In the genomic region with DNA sequence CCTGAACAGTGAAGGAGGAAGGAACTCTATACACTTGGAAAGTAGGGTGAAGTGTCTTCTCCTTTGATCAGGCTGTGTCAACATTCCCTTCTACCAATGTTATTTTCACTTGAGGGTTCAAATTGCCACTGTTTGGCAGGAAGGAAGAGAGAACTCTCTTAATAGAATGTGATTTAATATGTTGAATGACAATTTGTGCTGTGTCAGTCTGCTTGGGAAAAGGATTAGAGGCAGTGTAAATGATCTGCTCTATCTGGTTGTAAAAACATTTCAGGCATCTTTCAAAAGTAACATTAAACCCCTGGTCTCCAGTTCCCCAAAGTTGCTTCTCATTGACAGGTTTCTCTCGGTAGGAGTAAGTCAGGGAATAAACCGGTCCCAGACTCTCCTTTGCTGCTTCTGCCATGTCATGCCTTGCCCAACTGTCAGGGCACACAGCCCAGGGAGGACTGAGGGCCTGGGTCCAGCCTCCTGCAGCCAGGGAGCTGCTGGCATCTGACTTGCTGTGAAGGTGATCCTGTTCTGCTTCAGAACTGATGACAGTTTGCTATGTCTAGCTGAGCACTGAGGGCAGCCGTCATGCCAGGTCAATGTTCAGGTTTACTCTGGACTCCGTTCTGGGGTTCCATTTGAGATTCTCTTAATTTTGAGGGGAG, we compare ENCODE assay signal across 16 cellular contexts.
DNase-seq lines count a peak whose midpoint lies in the region; ATAC-seq, FAIRE-seq and TF ChIP-seq lines count a peak whose summit lies in the region.
"Had no signal": no experiment of that assay in that cellular context is flagged by ENCODE, and none has a peak within 500 bp of the region (broad histone marks: within the 10 kb centered on the region; RNA-seq: fewer than 3 reads in every experiment).

No MANE protein-coding gene starts in this region.

- TF ChIP-seq CTCF in gastrocnemius medialis (IDR thresholded peaks at IDR 0.05 in 4 of 5, conservative IDR thresholded peaks at IDR 0.05 in 1 of 5), result no peak
- TF ChIP-seq CTCF in CD4-positive, alpha-beta T cell (IDR thresholded peaks at IDR 0.05), result no peak

- POLR2A ChIA-PET in CD4-positive, alpha-beta T cell (lab: Charles Lee), result interaction anchor here (1.6 to 2.7 kb wide), 2 partner anchors 17 to 399 kb away, joined by 4 to 13 read pairs; partner anchors contain the start of gene NR3C2

- H3K4me1 ChIP-seq in gastrocnemius medialis, result peaks cover 36 to 38% of the 10 kb centered on the region in 2 donors

- no peaks in the 10 kb centered on the region for H3K36me3 ChIP-seq in gastrocnemius medialis

- in situ Hi-C loops in gastrocnemius medialis (cut with MboI; ENCODE audit: low sequenced_read_pairs in 4 of 4), result no loop called here

- H3K9me3 Mint-ChIP-seq in CD4-positive, alpha-beta T cell, result no peaks in the 10 kb centered on the region
- H3K9me3 Mint-ChIP-seq: activated CD8-positive, alpha-beta T cell treated with anti-CD3 and anti-CD28 coated beads for 36 hours had no signal

- no peak overlapping the region for H3K27ac Mint-ChIP-seq in CD4-positive, alpha-beta T cell
- H3K27ac Mint-ChIP-seq: activated CD8-positive, alpha-beta T cell treated with anti-CD3 and anti-CD28 coated beads for 36 hours; B cell; progenitor cell of endocrine pancreas had no signal

- no peaks in the 10 kb centered on the region for H3K27me3 ChIP-seq in gastrocnemius medialis
- no peaks in the 10 kb centered on the region for H3K27me3 ChIP-seq in CD4-positive, alpha-beta T cell (ENCODE audit: control insufficient read depth, insufficient read depth, low read length)

- DNase-seq in Right ventricle myocardium superior, result peak; percentile 81
- peak; percentile 89 to 96 for DNase-seq in gastrocnemius medialis
- no peak for DNase-seq in CD4-positive, alpha-beta T cell
- no peak for DNase-seq in activated CD8-positive, alpha-beta memory T cell treated with anti-CD3 and anti-CD28 coated beads, Interleukin-2, amount 50 U/mL, for 4 hours
- DNase-seq in RCC 7860 (ENCODE audit: low spot score), result no peak
- DNase-seq: effector CD4-positive, alpha-beta T cell; foreskin fibroblast; mucosa of descending colon; NCI-H1694; SHP77 treated with DMSO at 0.1 percent for 48 hours had no signal

- H3K4me3 ChIP-seq in gastrocnemius medialis, result peak overlapping the region; percentile 42 to 48 (median 47)
- H3K4me3 ChIP-seq: mucosa of descending colon had no signal

- peak; percentile 13 to 50 for TF ChIP-seq POLR2A in gastrocnemius medialis (IDR thresholded peaks at IDR 0.05)

- peaks cover 8% of the 10 kb centered on the region for H3K36me3 Mint-ChIP-seq in CD4-positive, alpha-beta T cell (ENCODE audit: low read depth)

- H3K4me1 Mint-ChIP-seq in CD4-positive, alpha-beta T cell (ENCODE audit: low read depth), result peaks cover 27% of the 10 kb centered on the region

- peak overlapping the region; percentile 88 to 93 (median 91) for H3K27ac ChIP-seq in gastrocnemius medialis
- no peak overlapping the region for H3K27ac ChIP-seq in CD4-positive, alpha-beta T cell (ENCODE audit: low read depth, low read length)

- no peak overlapping the region for H3K4me3 Mint-ChIP-seq in CD4-positive, alpha-beta T cell
- H3K4me3 Mint-ChIP-seq: activated CD8-positive, alpha-beta T cell treated with anti-CD3 and anti-CD28 coated beads for 36 hours; B cell had no signal

- CTCF ChIA-PET in CD4-positive, alpha-beta T cell (lab: Charles Lee), result no interaction called here

- no peaks in the 10 kb centered on the region for H3K9me3 ChIP-seq in gastrocnemius medialis
- H3K9me3 ChIP-seq in CD4-positive, alpha-beta T cell (ENCODE audit: control insufficient read depth, low read length), result no peaks in the 10 kb centered on the region
- H3K9me3 ChIP-seq: mucosa of descending colon had no signal

- no peaks in the 10 kb centered on the region for H3K27me3 Mint-ChIP-seq in CD4-positive, alpha-beta T cell
- H3K27me3 Mint-ChIP-seq: activated CD8-positive, alpha-beta T cell treated with anti-CD3 and anti-CD28 coated beads for 36 hours; B cell; progenitor cell of endocrine pancreas had no signal

- FAIRE-seq in RCC 7860 (lab: Jason Lieb, UNC), result no peak
- FAIRE-seq: TTC549 had no signal

- intact Hi-C loops in Right ventricle myocardium superior (cut with DNase I), result no loop called here
- intact Hi-C loops in gastrocnemius medialis (cut with DNase I; ENCODE audit: low total_unique reads), result loop anchor here (1.0 to 10.0 kb wide), 3 partner anchors 15 to 219 kb away; no protein-coding TSS in a partner anchor
- intact Hi-C loops in CD4-positive, alpha-beta T cell (cut with DNase I, micrococcal nuclease), result no loop called here

- ATAC-seq in GM19351 (IDR thresholded peaks at IDR 0.05; ENCODE audit: unreplicated experiment), result peak; percentile 10
- peak; percentile 10 for ATAC-seq in HG03139 (IDR thresholded peaks at IDR 0.05; ENCODE audit: unreplicated experiment)
- peak; percentile 94 for ATAC-seq in Right ventricle myocardium superior (ENCODE audit: poor library complexity)
- ATAC-seq in gastrocnemius medialis, result peak; percentile 90 to 91
- no peak for ATAC-seq in CD4-positive, alpha-beta T cell (ENCODE audit: poor library complexity)
- ATAC-seq: mucosa of descending colon had no signal

Comparison
In these comparisons a context has a peak if more than half of its experiments do, and no peak if none do; other contexts are left out.
1. DNase-seq: peak in Right ventricle myocardium superior (single experiment) and gastrocnemius medialis (2 of 2); none in CD4-positive, alpha-beta T cell (0 of 10), activated CD8-positive, alpha-beta memory T cell treated with anti-CD3 and anti-CD28 coated beads, Interleukin-2, amount 50 U/mL, for 4 hours (single experiment) and RCC 7860 (single experiment).